Comparison of ENCODE assay signal across 40 cellular contexts in the genomic region with DNA sequence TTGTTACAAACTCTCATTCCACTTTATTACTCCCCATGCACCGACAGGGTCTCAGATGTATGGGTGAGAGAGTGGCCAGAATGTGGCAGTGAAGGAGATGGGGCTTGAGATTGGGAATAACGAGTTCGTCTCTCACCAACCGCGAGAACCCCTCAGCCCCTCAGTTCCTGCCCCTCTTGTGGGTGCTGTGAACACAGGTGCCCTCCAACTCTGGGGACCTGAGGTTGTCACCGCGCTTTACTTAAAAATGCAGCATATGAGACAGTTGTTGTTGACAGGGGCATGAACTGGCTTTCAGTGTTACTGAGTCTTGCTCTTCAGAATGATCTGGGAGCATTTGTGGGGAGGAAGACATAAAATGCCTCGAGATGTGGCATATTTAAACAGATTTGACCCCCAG.
"Had no signal": no experiment of that assay in that cellular context is flagged by ENCODE, and none has a peak within 500 bp of the region (broad histone marks: within the 10 kb centered on the region; RNA-seq: fewer than 3 reads in every experiment).

No MANE protein-coding gene starts in this region.

- H3K27me3 ChIP-seq: adrenal gland, ascending aorta, body of pancreas, brain microvascular endothelial cell, cardiac muscle cell, colonic mucosa had no signal

- DNase-seq: activated effector memory CD4-positive, alpha-beta T cell treated with anti-CD3 and anti-CD28 coated beads, Interleukin-2, amount 50 U/mL, for 16 hours; activated effector memory CD4-positive, alpha-beta T cell treated with Interleukin-2 at 50 U/mL for 16 hours; activated gamma-delta T cell; activated gamma-delta T cell treated with Interleukin-2 at 50 U/mL for 16 hours; activated naive CD4-positive, alpha-beta T cell; activated naive CD4-positive, alpha-beta T cell treated with anti-CD3 and anti-CD28 coated beads for 36 hours; activated naive CD4-positive, alpha-beta T cell treated with anti-CD3 and anti-CD28 coated beads, Interleukin-2, amount 10 ng/mL, durations not matched to agents 7 days and 5 days; activated naive CD4-positive, alpha-beta T cell treated with anti-CD3 and anti-CD28 coated beads, Interleukin-2, amount 50 U/mL, for 16 hours; activated naive CD4-positive, alpha-beta T cell treated with Interleukin-2 at 50 U/mL for 16 hours; activated naive CD8-positive, alpha-beta T cell treated with anti-CD3 and anti-CD28 coated beads for 36 hours; activated naive CD8-positive, alpha-beta T cell treated with anti-CD3 and anti-CD28 coated beads, Interleukin-2, amount 10 ng/mL, durations not matched to agents 7 days and 5 days; activated naive CD8-positive, alpha-beta T cell treated with anti-CD3 and anti-CD28 coated beads, Interleukin-2, amount 50 U/mL, for 24 hours; activated T-cell treated with anti-CD3 and anti-CD28 coated beads, Interleukin-2, amount 50 U/mL, for 4 hours; activated T-cell treated with anti-CD3 and anti-CD28 coated beads, Interleukin-2, amount 50 U/mL, for 48 hours; activated T-cell treated with anti-CD3 and anti-CD28 coated beads, Interleukin-2, amount 50 U/mL, for 72 hours; adrenal gland; amniotic stem cell; amygdala; anterior cingulate cortex; aorta; body of pancreas; brain microvascular endothelial cell; caudate nucleus; central memory CD4-positive, alpha-beta T cell; cerebellar nuclear complex; colonic mucosa had no signal

- H3K9me3 Mint-ChIP-seq: activated naive CD4-positive, alpha-beta T cell treated with anti-CD3 and anti-CD28 coated beads for 36 hours; activated naive CD4-positive, alpha-beta T cell treated with anti-CD3 and anti-CD28 coated beads, Interleukin-2, amount 10 ng/mL, durations not matched to agents 7 days and 5 days; activated naive CD4-positive, alpha-beta T cell treated with anti-CD3 and anti-CD28 coated beads, Interleukin-2, amount 50 U/mL, for 24 hours; activated naive CD4-positive, alpha-beta T cell treated with anti-CD3 and anti-CD28 coated beads, Interleukin-2, amount 50 U/mL, for 72 hours; activated naive CD8-positive, alpha-beta T cell treated with anti-CD3 and anti-CD28 coated beads for 36 hours; activated naive CD8-positive, alpha-beta T cell treated with anti-CD3 and anti-CD28 coated beads, Interleukin-2, amount 50 U/mL, for 24 hours; activated T-cell treated with anti-CD3 and anti-CD28 coated beads, Interleukin-2, amount 50 U/mL, for 4 hours; activated T-cell treated with anti-CD3 and anti-CD28 coated beads, Interleukin-2, amount 50 U/mL, for 72 hours; activated T-helper 1 cell treated with anti-CD3 and anti-CD28 coated beads, Interleukin-12 subunit alpha, Interleukin-12 subunit beta, Interleukin-2, Interleukin-4 antibody, amounts not matched to agents 30 ng/mL and 10 ng/mL and 1 ng/mL, durations not matched to agents 14 hours and 24 hours and 36 hours; activated T-helper 17 cell treated with anti-CD3 and anti-CD28 coated beads, Interleukin-2, amount 50 U/mL, for 72 hours; activated T-helper 2 cell treated with anti-CD3 and anti-CD28 coated beads, Interferon-gamma antibody, Interleukin-2, Interleukin-4, amounts not matched to agents 10 μg/mL and 5 μg/mL and 100 μg/mL, durations not matched to agents 14 hours and 24 hours and 36 hours; central memory CD8-positive, alpha-beta T cell had no signal

- ATAC-seq: activated naive CD4-positive, alpha-beta T cell treated with anti-CD3 and anti-CD28 coated beads, Interleukin-2, amount 50 U/mL, for 72 hours; activated naive CD8-positive, alpha-beta T cell treated with anti-CD3 and anti-CD28 coated beads, Interleukin-2, amount 50 U/mL, for 24 hours; activated T-cell treated with anti-CD3 and anti-CD28 coated beads, Interleukin-2, amount 50 U/mL, for 4 hours; activated T-cell treated with anti-CD3 and anti-CD28 coated beads, Interleukin-2, amount 50 U/mL, for 72 hours; activated T-helper 17 cell treated with anti-CD3 and anti-CD28 coated beads, Interleukin-2, amount 50 U/mL, for 72 hours; body of pancreas had no signal

- H3K27me3 Mint-ChIP-seq: activated naive CD4-positive, alpha-beta T cell treated with anti-CD3 and anti-CD28 coated beads, Interleukin-2, amount 50 U/mL, for 24 hours; brain had no signal

- H3K4me1 Mint-ChIP-seq: activated naive CD4-positive, alpha-beta T cell treated with anti-CD3 and anti-CD28 coated beads, Interleukin-2, amount 10 ng/mL, durations not matched to agents 7 days and 5 days; activated naive CD4-positive, alpha-beta T cell treated with anti-CD3 and anti-CD28 coated beads, Interleukin-2, amount 50 U/mL, for 24 hours; activated naive CD8-positive, alpha-beta T cell treated with anti-CD3 and anti-CD28 coated beads for 36 hours; activated naive CD8-positive, alpha-beta T cell treated with anti-CD3 and anti-CD28 coated beads, Interleukin-2, amount 50 U/mL, for 24 hours; activated T-helper 17 cell treated with anti-CD3 and anti-CD28 coated beads, Interleukin-2, amount 50 U/mL, for 72 hours had no signal

- H3K36me3 Mint-ChIP-seq: activated naive CD4-positive, alpha-beta T cell treated with anti-CD3 and anti-CD28 coated beads, Interleukin-2, amount 10 ng/mL, durations not matched to agents 7 days and 5 days; activated naive CD4-positive, alpha-beta T cell treated with anti-CD3 and anti-CD28 coated beads, Interleukin-2, amount 50 U/mL, for 24 hours; activated naive CD4-positive, alpha-beta T cell treated with anti-CD3 and anti-CD28 coated beads, Interleukin-2, amount 50 U/mL, for 72 hours; activated naive CD8-positive, alpha-beta T cell; activated naive CD8-positive, alpha-beta T cell treated with anti-CD3 and anti-CD28 coated beads for 36 hours; activated naive CD8-positive, alpha-beta T cell treated with anti-CD3 and anti-CD28 coated beads, Interleukin-2, amount 10 ng/mL, durations not matched to agents 7 days and 5 days; brain had no signal

- H3K4me3 ChIP-seq: adrenal gland, ascending aorta, body of pancreas, breast epithelium, cardiac muscle cell, colonic mucosa had no signal

- H3K4me1 ChIP-seq: adrenal gland, ascending aorta, body of pancreas, breast epithelium, colonic mucosa had no signal

- H3K36me3 ChIP-seq: adrenal gland, ascending aorta, brain microvascular endothelial cell, breast epithelium, cardiac muscle cell, colonic mucosa had no signal

- H3K9me3 ChIP-seq: adrenal gland, ascending aorta, body of pancreas, breast epithelium, colonic mucosa had no signal

- H3K27ac Mint-ChIP-seq: activated naive CD4-positive, alpha-beta T cell treated with anti-CD3 and anti-CD28 coated beads for 36 hours; activated naive CD4-positive, alpha-beta T cell treated with anti-CD3 and anti-CD28 coated beads, Interleukin-2, amount 10 ng/mL, durations not matched to agents 7 days and 5 days; activated naive CD4-positive, alpha-beta T cell treated with anti-CD3 and anti-CD28 coated beads, Interleukin-2, amount 50 U/mL, for 24 hours; activated naive CD4-positive, alpha-beta T cell treated with anti-CD3 and anti-CD28 coated beads, Interleukin-2, amount 50 U/mL, for 72 hours; activated naive CD8-positive, alpha-beta T cell; activated naive CD8-positive, alpha-beta T cell treated with anti-CD3 and anti-CD28 coated beads for 36 hours; activated naive CD8-positive, alpha-beta T cell treated with anti-CD3 and anti-CD28 coated beads, Interleukin-2, amount 10 ng/mL, durations not matched to agents 7 days and 5 days; activated naive CD8-positive, alpha-beta T cell treated with anti-CD3 and anti-CD28 coated beads, Interleukin-2, amount 50 U/mL, for 24 hours; activated T-cell treated with anti-CD3 and anti-CD28 coated beads, Interleukin-2, amount 50 U/mL, for 72 hours; activated T-helper 1 cell treated with anti-CD3 and anti-CD28 coated beads, Interleukin-12 subunit alpha, Interleukin-12 subunit beta, Interleukin-2, Interleukin-4 antibody, amounts not matched to agents 30 ng/mL and 10 ng/mL and 1 ng/mL, durations not matched to agents 14 hours and 24 hours and 36 hours; activated T-helper 17 cell treated with anti-CD3 and anti-CD28 coated beads, Interleukin-2, amount 50 U/mL, for 72 hours; activated T-helper 2 cell treated with anti-CD3 and anti-CD28 coated beads, Interferon-gamma antibody, Interleukin-2, Interleukin-4, amounts not matched to agents 10 μg/mL and 5 μg/mL and 100 μg/mL, durations not matched to agents 14 hours and 24 hours and 36 hours had no signal

- FAIRE-seq: astrocyte, bronchial epithelial cell, colon had no signal

- H3K4me3 Mint-ChIP-seq: activated naive CD4-positive, alpha-beta T cell treated with anti-CD3 and anti-CD28 coated beads for 36 hours; activated naive CD4-positive, alpha-beta T cell treated with anti-CD3 and anti-CD28 coated beads, Interleukin-2, amount 10 ng/mL, durations not matched to agents 7 days and 5 days; activated naive CD4-positive, alpha-beta T cell treated with anti-CD3 and anti-CD28 coated beads, Interleukin-2, amount 50 U/mL, for 24 hours; activated naive CD8-positive, alpha-beta T cell; activated naive CD8-positive, alpha-beta T cell treated with anti-CD3 and anti-CD28 coated beads for 36 hours; activated naive CD8-positive, alpha-beta T cell treated with anti-CD3 and anti-CD28 coated beads, Interleukin-2, amount 10 ng/mL, durations not matched to agents 7 days and 5 days; activated naive CD8-positive, alpha-beta T cell treated with anti-CD3 and anti-CD28 coated beads, Interleukin-2, amount 50 U/mL, for 24 hours; activated T-cell treated with anti-CD3 and anti-CD28 coated beads, Interleukin-2, amount 50 U/mL, for 4 hours; activated T-cell treated with anti-CD3 and anti-CD28 coated beads, Interleukin-2, amount 50 U/mL, for 72 hours; activated T-helper 1 cell treated with anti-CD3 and anti-CD28 coated beads, Interleukin-12 subunit alpha, Interleukin-12 subunit beta, Interleukin-2, Interleukin-4 antibody, amounts not matched to agents 30 ng/mL and 10 ng/mL and 1 ng/mL, durations not matched to agents 14 hours and 24 hours and 36 hours; activated T-helper 17 cell treated with anti-CD3 and anti-CD28 coated beads, Interleukin-2, amount 50 U/mL, for 72 hours; brain; central memory CD8-positive, alpha-beta T cell had no signal

- H3K27ac ChIP-seq: adrenal gland, ascending aorta, body of pancreas, brain microvascular endothelial cell, breast epithelium, cardiac muscle cell, colonic mucosa had no signal
